Comparison of ENCODE assay signal across 27 cellular contexts in the genomic region with DNA sequence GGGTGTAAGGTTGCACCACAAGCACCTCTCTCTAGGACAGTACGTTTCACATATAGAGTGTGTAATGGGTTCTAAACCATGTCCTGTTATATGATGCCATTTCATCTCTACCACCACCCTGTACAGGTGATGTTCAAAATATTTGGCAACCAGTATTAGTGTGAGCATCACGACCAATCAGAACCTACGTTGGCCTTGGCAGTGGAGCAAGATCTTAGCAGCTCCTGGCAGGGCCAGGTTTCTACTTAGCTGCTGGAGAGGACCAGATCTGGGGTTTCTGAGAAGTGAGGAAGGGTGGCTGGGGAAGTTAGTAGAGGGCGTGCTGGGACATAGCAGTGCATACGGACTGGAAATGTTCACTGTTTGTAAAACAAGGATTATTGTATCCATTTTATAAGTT. TPM values are rescaled to one million over a fixed set of nuclear protein-coding genes. Genes with fewer than 3 reads are reported as not detected.
"Had no signal": no experiment of that assay in that cellular context is flagged by ENCODE, and none has a peak within 500 bp of the region (broad histone marks: within the 10 kb centered on the region; RNA-seq: fewer than 3 reads in every experiment).

No MANE protein-coding gene starts in this region.

- H3K27me3 ChIP-seq: brain microvascular endothelial cell, esophagus squamous epithelium, gastroesophageal sphincter, left lung, sigmoid colon, suprapubic skin, tibial nerve had no signal

- H3K4me1 Mint-ChIP-seq: activated CD4-positive, alpha-beta T cell treated with anti-CD3 and anti-CD28 coated beads for 36 hours; activated naive CD8-positive, alpha-beta T cell treated with anti-CD3 and anti-CD28 coated beads, Interleukin-2, amount 10 ng/mL, durations not matched to agents 7 days and 5 days had no signal

- H3K27me3 Mint-ChIP-seq: activated naive CD8-positive, alpha-beta T cell treated with anti-CD3 and anti-CD28 coated beads, Interleukin-2, amount 10 ng/mL, durations not matched to agents 7 days and 5 days; dendritic cell treated with granulocyte-macrophage colony-stimulating factor and Interleukin-4, amounts not matched to agents 40 ng/mL and 50 ng/mL, for 4 days; natural killer cell treated with Interleukin-12 subunit alpha and Interleukin-12 subunit beta and Interleukin-15 and Interleukin-18, amount 100 ng/mL, for 72 hours had no signal

- H3K4me1 ChIP-seq: esophagus squamous epithelium, left lung, sigmoid colon, suprapubic skin, tibial nerve had no signal

- H3K36me3 ChIP-seq: brain microvascular endothelial cell, esophagus squamous epithelium, gastroesophageal sphincter, left lung, sigmoid colon, suprapubic skin, tibial nerve had no signal

- H3K4me3 ChIP-seq: esophagus squamous epithelium, gastroesophageal sphincter, left lung, mucosa of descending colon, sigmoid colon, suprapubic skin, tibial nerve had no signal

- H3K9me3 Mint-ChIP-seq: activated naive CD4-positive, alpha-beta T cell treated with anti-CD3 and anti-CD28 coated beads for 36 hours; activated naive CD8-positive, alpha-beta T cell treated with anti-CD3 and anti-CD28 coated beads, Interleukin-2, amount 10 ng/mL, durations not matched to agents 7 days and 5 days; dendritic cell treated with granulocyte-macrophage colony-stimulating factor and Interleukin-4, amounts not matched to agents 40 ng/mL and 50 ng/mL, for 4 days; natural killer cell treated with Interleukin-12 subunit alpha and Interleukin-12 subunit beta and Interleukin-15 and Interleukin-18, amount 100 ng/mL, for 72 hours had no signal

- H3K9me3 ChIP-seq: esophagus squamous epithelium, gastroesophageal sphincter, left lung, mucosa of descending colon, sigmoid colon, suprapubic skin, tibial nerve had no signal

- H3K27ac ChIP-seq: brain microvascular endothelial cell, epithelial cell of prostate, esophagus squamous epithelium, gastroesophageal sphincter, left lung, sigmoid colon, suprapubic skin, tibial nerve had no signal

- ATAC-seq: activated CD4-positive, alpha-beta T cell treated with anti-CD3 and anti-CD28 coated beads for 36 hours; gastroesophageal sphincter; left lung; mucosa of descending colon had no signal

- H3K27ac Mint-ChIP-seq: activated CD4-positive, alpha-beta T cell treated with anti-CD3 and anti-CD28 coated beads for 36 hours; activated naive CD4-positive, alpha-beta T cell treated with anti-CD3 and anti-CD28 coated beads for 36 hours; activated naive CD8-positive, alpha-beta T cell treated with anti-CD3 and anti-CD28 coated beads, Interleukin-2, amount 10 ng/mL, durations not matched to agents 7 days and 5 days; dendritic cell treated with granulocyte-macrophage colony-stimulating factor and Interleukin-4, amounts not matched to agents 40 ng/mL and 50 ng/mL, for 4 days; natural killer cell treated with Interleukin-12 subunit alpha and Interleukin-12 subunit beta and Interleukin-15 and Interleukin-18, amount 100 ng/mL, for 72 hours; stimulated activated naive B cell treated with anti-CD40 and anti-IgM and Interleukin-4, amounts not matched to agents 10 μg/mL and 1 μg/mL and 100 μg/mL, for 72 hours had no signal

- H3K4me3 Mint-ChIP-seq: activated CD4-positive, alpha-beta T cell treated with anti-CD3 and anti-CD28 coated beads for 36 hours; activated naive CD4-positive, alpha-beta T cell treated with anti-CD3 and anti-CD28 coated beads for 36 hours; activated naive CD8-positive, alpha-beta T cell treated with anti-CD3 and anti-CD28 coated beads, Interleukin-2, amount 10 ng/mL, durations not matched to agents 7 days and 5 days; dendritic cell treated with granulocyte-macrophage colony-stimulating factor and Interleukin-4, amounts not matched to agents 40 ng/mL and 50 ng/mL, for 4 days; natural killer cell treated with Interleukin-12 subunit alpha and Interleukin-12 subunit beta and Interleukin-15 and Interleukin-18, amount 100 ng/mL, for 72 hours; stimulated activated naive B cell treated with anti-CD40 and anti-IgM and Interleukin-4, amounts not matched to agents 10 μg/mL and 1 μg/mL and 100 μg/mL, for 72 hours had no signal

- DNase-seq: activated CD4-positive, alpha-beta T cell treated with anti-CD3 and anti-CD28 coated beads for 36 hours; activated CD4-positive, alpha-beta T cell treated with anti-CD3 and anti-CD28 coated beads, Interleukin-2, amount 50 U/mL, for 48 hours; activated CD4-positive, CD25-positive, alpha-beta regulatory T cell; activated CD8-positive, alpha-beta memory T cell treated with anti-CD3 and anti-CD28 coated beads for 24 hours; activated effector memory CD4-positive, alpha-beta T cell treated with Interleukin-2 at 50 U/mL for 16 hours; activated naive CD4-positive, alpha-beta T cell treated with anti-CD3 and anti-CD28 coated beads for 36 hours; activated naive CD8-positive, alpha-beta T cell treated with anti-CD3 and anti-CD28 coated beads, Interleukin-2, amount 10 ng/mL, durations not matched to agents 7 days and 5 days; brain microvascular endothelial cell; central memory CD4-positive, alpha-beta T cell; effector CD4-positive, alpha-beta T cell; esophagus squamous epithelium; hypothalamus; kidney glomerular epithelial cell; left lung; mucosa of descending colon; posterior cingulate gyrus; sigmoid colon; small intestine; stimulated activated CD4-positive, alpha-beta T cell treated with anti-CD3 and anti-CD28 coated beads, Interleukin-2, amount 100 ng/mL, for 24 hours; stimulated activated naive B cell treated with anti-CD40 and anti-IgM and Interleukin-4, amounts not matched to agents 10 μg/mL and 1 μg/mL and 100 μg/mL, for 72 hours had no signal

- H3K36me3 Mint-ChIP-seq: activated naive CD8-positive, alpha-beta T cell treated with anti-CD3 and anti-CD28 coated beads, Interleukin-2, amount 10 ng/mL, durations not matched to agents 7 days and 5 days; natural killer cell treated with Interleukin-12 subunit alpha and Interleukin-12 subunit beta and Interleukin-15 and Interleukin-18, amount 100 ng/mL, for 72 hours; stimulated activated naive B cell treated with anti-CD40 and anti-IgM and Interleukin-4, amounts not matched to agents 10 μg/mL and 1 μg/mL and 100 μg/mL, for 72 hours had no signal

RNA-seq across cellular contexts. Expression of a gene that starts 23.1 kb away (rescaled TPM):
- total RNA-seq: activated naive CD4-positive, alpha-beta T cell treated with anti-CD3 and anti-CD28 coated beads for 36 hours; T-helper 1 cell treated with Interleukin-12 subunit alpha and Interleukin-12 subunit beta and Interleukin-4 antibody, amounts not matched to agents 30 ng/mL and 1 ng/mL, for 36 hours had no signal
